Comparison of ENCODE assay signal across 8 cellular contexts in genomic region chr1:40438391-40439015, GRCh38. TPM values are rescaled to one million over a fixed set of nuclear protein-coding genes. Genes with fewer than 3 reads are reported as not detected.
DNase-seq lines count a peak whose midpoint lies in the region; ATAC-seq and TF ChIP-seq lines count a peak whose summit lies in the region.

No MANE protein-coding gene starts in this region.

- no peaks in the 10 kb centered on the region for H3K9me3 Mint-ChIP-seq in CD4-positive, alpha-beta T cell

- no peaks in the 10 kb centered on the region for H3K27me3 Mint-ChIP-seq in CD4-positive, alpha-beta T cell

- ATAC-seq in CD4-positive, alpha-beta T cell (ENCODE audit: poor library complexity) = peak; percentile 44
- ATAC-seq in GM18907 (IDR thresholded peaks at IDR 0.05; ENCODE audit: unreplicated experiment) (no peak), GM19324 (IDR thresholded peaks at IDR 0.05; ENCODE audit: low FRiP score, unreplicated experiment) (no peak), HG02571 (IDR thresholded peaks at IDR 0.05; ENCODE audit: unreplicated experiment) (no peak)

- CTCF ChIA-PET in CD4-positive, alpha-beta T cell (lab: Charles Lee) = interaction anchor here (0.6 to 2.5 kb wide), 10 partner anchors 9 to 295 kb away, joined by 3 to 14 read pairs (median 4); partner anchors contain the start of gene ZFP69B

- no peaks in the 10 kb centered on the region for H3K36me3 ChIP-seq in esophagus squamous epithelium

- no peaks in the 10 kb centered on the region for H3K27me3 ChIP-seq in CD4-positive, alpha-beta T cell (ENCODE audit: control insufficient read depth, insufficient read depth, low read length)
- H3K27me3 ChIP-seq in esophagus squamous epithelium = no peaks in the 10 kb centered on the region

- H3K4me3 ChIP-seq in esophagus squamous epithelium = no peak overlapping the region

- in situ Hi-C loops in GM13977 (cut with MboI; ENCODE audit: low pct_unique_long_range_greater_than_20kb, low sequenced_read_pairs, unreplicated experiment) = no loop called here

- no peak overlapping the region for H3K27ac ChIP-seq in CD4-positive, alpha-beta T cell (ENCODE audit: low read depth, low read length)
- no peak overlapping the region for H3K27ac ChIP-seq in esophagus squamous epithelium

- H3K36me3 Mint-ChIP-seq in CD4-positive, alpha-beta T cell (ENCODE audit: low read depth) = no peaks in the 10 kb centered on the region

- TF ChIP-seq CTCF in CD4-positive, alpha-beta T cell (IDR thresholded peaks at IDR 0.05) = peak; percentile 81
- TF ChIP-seq CTCF in GM13977 (IDR thresholded peaks at IDR 0.05; ENCODE audit: extremely low read depth, insufficient read depth, missing control alignments) (peak; percentile 56), esophagus squamous epithelium (IDR thresholded peaks at IDR 0.05) (peak in 5 of 6 experiments; percentile 35 to 62 (median 41))

- H3K4me3 Mint-ChIP-seq in CD4-positive, alpha-beta T cell = no peak overlapping the region

- no peak overlapping the region for H3K27ac Mint-ChIP-seq in CD4-positive, alpha-beta T cell

- 61 to 71% methylated on average over 3 of the region's 3 CpGs for WGBS in esophagus squamous epithelium, 2 donors

- no peaks in the 10 kb centered on the region for H3K4me1 ChIP-seq in esophagus squamous epithelium

- H3K9me3 ChIP-seq in CD4-positive, alpha-beta T cell (ENCODE audit: control insufficient read depth, low read length) = no peaks in the 10 kb centered on the region
- no peaks in the 10 kb centered on the region for H3K9me3 ChIP-seq in esophagus squamous epithelium

- no peak for DNase-seq in CD4-positive, alpha-beta T cell
- DNase-seq in GM13977 (ENCODE audit: low spot score) = peak; percentile 39
- peak; percentile 26 for DNase-seq in RPMI8226
- DNase-seq in esophagus squamous epithelium (lab: John Stamatoyannopoulos, UW) = no peak
- DNase-seq in pons (ENCODE audit: low spot score) = peak; percentile 54

- intact Hi-C loops in CD4-positive, alpha-beta T cell (cut with DNase I, micrococcal nuclease) = loop anchor here (2.0 kb wide), 2 partner anchors 286 to 294 kb away; no protein-coding TSS in a partner anchor
- intact Hi-C loops in esophagus squamous epithelium (cut with DNase I) = no loop called here

- TF ChIP-seq POLR2A in esophagus squamous epithelium (IDR thresholded peaks at IDR 0.05) = no peak

- POLR2A ChIA-PET in CD4-positive, alpha-beta T cell (lab: Charles Lee) = interaction anchor here (1.2 kb wide), 1 partner anchor 93 kb away, joined by 4 read pairs; the partner anchor contains the start of gene ZNF684

- no peaks in the 10 kb centered on the region for H3K4me1 Mint-ChIP-seq in CD4-positive, alpha-beta T cell (ENCODE audit: low read depth)

RNA-seq across cellular contexts. Expression of gene ZFP69B, which starts 11.8 kb away (rescaled TPM):
- 1 to 10 TPM; 1.8 to 2.4 TPM for total RNA-seq in CD4-positive, alpha-beta T cell
- total RNA-seq in esophagus squamous epithelium = 1 to 10 TPM in 1 of 4 donors, under 1 TPM in 3; 0.57 to 1.6 (median 0.70) TPM

RNA-seq across cellular contexts. Expression of gene ZFP69, which starts 38.6 kb away (rescaled TPM):
- total RNA-seq in CD4-positive, alpha-beta T cell = 1 to 10 TPM; 1.1 to 1.4 TPM
- 1 to 10 TPM; 2.6 to 3.7 (median 3.6) TPM for total RNA-seq in esophagus squamous epithelium

Comparison
In these comparisons a context has a peak if more than half of its experiments do, and no peak if none do; other contexts are left out.
1. DNase-seq: peak in GM13977 (single experiment), RPMI8226 (single experiment) and pons (single experiment); none in CD4-positive, alpha-beta T cell (0 of 10) and esophagus squamous epithelium (single experiment).
2. Peak in every context shown above with its lines, with median percentiles within 50 percentile points of each other: CTCF ChIP-seq.